12 cellular contexts compared by ENCODE assay signal in genomic region chr5:16179936-16180788, GRCh38. TPM values are rescaled to one million over a fixed set of nuclear protein-coding genes. Genes with fewer than 3 reads are reported as not detected.
DNase-seq lines count a peak whose midpoint lies in the region; ATAC-seq and TF ChIP-seq lines count a peak whose summit lies in the region.
"Had no signal": no experiment of that assay in that cellular context is flagged by ENCODE, and none has a peak within 500 bp of the region (broad histone marks: within the 10 kb centered on the region; RNA-seq: fewer than 3 reads in every experiment).

No MANE protein-coding gene starts in this region.

- H3K4me1 ChIP-seq in H9 (ENCODE audit: insufficient read depth, low read length) (no peaks in the 10 kb centered on the region), NT2/D1 (ENCODE audit: insufficient read depth, insufficient read length) (no peaks in the 10 kb centered on the region), iPS DF 6.9 (ENCODE audit: control insufficient read depth, insufficient read depth, low read length) (no peaks in the 10 kb centered on the region), prostate gland (replicated peaks) (no peaks in the 10 kb centered on the region)

- ATAC-seq in HG03108 (IDR thresholded peaks at IDR 0.05; ENCODE audit: unreplicated experiment) = no peak
- no peak for ATAC-seq in HG02870 (IDR thresholded peaks at IDR 0.05; ENCODE audit: unreplicated experiment)

- H3K79me2 ChIP-seq in H9 (ENCODE audit: insufficient read depth, low read length) = no peaks in the 10 kb centered on the region

- H3K79me1 ChIP-seq in H9 (ENCODE audit: insufficient read depth, low read depth, low read length, poor library complexity, severe bottlenecking) = no peaks in the 10 kb centered on the region

- no peak overlapping the region for H2AK5ac ChIP-seq in H9 (ENCODE audit: insufficient read length, low read length)

- no peak for TF ChIP-seq POLR2A in prostate gland (IDR thresholded peaks at IDR 0.05)

- H3T11ph ChIP-seq in H9 (ENCODE audit: low read length) = no peak overlapping the region

- no peak overlapping the region for H4K91ac ChIP-seq in H9 (ENCODE audit: insufficient read length, low read depth, low read length)

- peaks cover 65% of the 10 kb centered on the region for H3K27me3 Mint-ChIP-seq in H9 (ENCODE audit: low read depth)

- H3K4me2 ChIP-seq in H9 (ENCODE audit: insufficient read depth, insufficient read length, low read length) = peak overlapping the region; percentile 87

- H3K36me3 Mint-ChIP-seq in H9 (ENCODE audit: insufficient read depth in 1 of 3, low read depth in 3 of 3) = peaks cover 0 to 3% (median 0%) of the 10 kb centered on the region in 3 experiments; a peak in 1 of 7 replicates

- no peak overlapping the region for H3K14ac ChIP-seq in H9 (ENCODE audit: insufficient read depth, low read length)

- no peak overlapping the region for H2AFZ ChIP-seq in H9 (ENCODE audit: low read length)

- peaks cover 6 to 7% of the 10 kb centered on the region in 2 experiments; a peak in 3 of 4 replicates for H3K4me1 Mint-ChIP-seq in H9

- H3K23me2 ChIP-seq in H9 (ENCODE audit: insufficient read length, low read depth, low read length, poor library complexity, severe bottlenecking) = peaks cover 6% of the 10 kb centered on the region

- DNase-seq in H9 = peak; percentile 38
- DNase-seq in NT2/D1 (ENCODE audit: low read depth, low spot score) = no peak
- no peak for DNase-seq in iPS DF 6.9 (ENCODE audit: low read depth, low spot score)
- DNase-seq in prostate gland (ENCODE audit: low spot score) = no peak
- no peak for DNase-seq in T-helper 9 cell
- no peak for DNase-seq in NCI-H1092 treated with DMSO at 0.1 percent for 48 hours (lab: John Stamatoyannopoulos, UW)
- DNase-seq: activated CD4-positive, alpha-beta memory T cell treated with anti-CD3 and anti-CD28 coated beads for 36 hours; activated naive CD4-positive, alpha-beta T cell; NCI-H187 treated with DMSO at 0.1 percent for 48 hours had no signal

- peak overlapping the region; percentile 34 for H3K4me3 ChIP-seq in NT2/D1 (ENCODE audit: insufficient read length, low read depth)
- H3K4me3 ChIP-seq in iPS DF 6.9 (ENCODE audit: low read length) = peak overlapping the region; percentile 73
- H3K4me3 ChIP-seq in prostate gland = peak overlapping the region; percentile 19 to 34

- no peak overlapping the region for H3K23ac ChIP-seq in H9 (ENCODE audit: insufficient read length, low read depth, low read length)

- WGBS in H9 (ENCODE audit: extremely low coverage, insufficient read length, low lambda C conversion rate) = no CpG with 5 or more reads among the region's 63 CpGs
- WGBS in iPS DF 6.9 (ENCODE audit: insufficient coverage, insufficient read length) = no CpG with 5 or more reads among the region's 63 CpGs
- 1% methylated on average over 52 of the region's 63 CpGs for WGBS in prostate gland

- no peak overlapping the region for H3K56ac ChIP-seq in H9 (ENCODE audit: insufficient read length, low read depth, low read length)

- no peak overlapping the region for H2BK12ac ChIP-seq in H9 (ENCODE audit: insufficient read length, low read depth, low read length)

- no peak overlapping the region for H2BK120ac ChIP-seq in H9 (ENCODE audit: low read depth, low read length, poor library complexity, severe bottlenecking)

- no peaks in the 10 kb centered on the region for H4K20me1 ChIP-seq in H9 (ENCODE audit: control insufficient read depth, insufficient read depth, insufficient read length)

- H3K9ac ChIP-seq in H9 (ENCODE audit: extremely low read depth, insufficient read length, low read length) = no peak overlapping the region
- peak overlapping the region; percentile 64 for H3K9ac ChIP-seq in NT2/D1 (ENCODE audit: insufficient read length, low read depth)

- H3K9me3 Mint-ChIP-seq in H9 = no peaks in the 10 kb centered on the region; a peak in 2 of 5 replicates
- H3K9me3 Mint-ChIP-seq: activated CD4-positive, alpha-beta memory T cell treated with anti-CD3 and anti-CD28 coated beads for 36 hours had no signal

- peaks cover 19% of the 10 kb centered on the region; the same call in 1 of the 2 replicates for H3K27me3 ChIP-seq in H9 (ENCODE audit: insufficient read depth, low read length)
- H3K27me3 ChIP-seq in NT2/D1 (ENCODE audit: insufficient read depth, insufficient read length) = peaks cover 28% of the 10 kb centered on the region
- peaks cover 14% of the 10 kb centered on the region; the same call in 1 of the 2 replicates for H3K27me3 ChIP-seq in iPS DF 6.9 (ENCODE audit: control insufficient read depth, insufficient read depth, low read length)
- H3K27me3 ChIP-seq in prostate gland (replicated peaks; ENCODE audit: insufficient read depth) = peaks cover 4% of the 10 kb centered on the region

- intact Hi-C loops in prostate gland (cut with DNase I) = no loop called here

- H3K27ac ChIP-seq in H9 (ENCODE audit: insufficient read length, low read depth, low read length) = no peak overlapping the region
- H3K27ac ChIP-seq in iPS DF 6.9 (ENCODE audit: low read length) = no peak overlapping the region
- H3K27ac ChIP-seq in prostate gland = no peak overlapping the region

- no peak overlapping the region for H3K4ac ChIP-seq in H9 (ENCODE audit: low read depth, low read length)

- H3K36me3 ChIP-seq in NT2/D1 (ENCODE audit: insufficient read depth, insufficient read length, low read length) (no peaks in the 10 kb centered on the region), iPS DF 6.9 (ENCODE audit: control insufficient read depth, insufficient read depth, low read length) (no peaks in the 10 kb centered on the region), prostate gland (no peaks in the 10 kb centered on the region)

- no peak overlapping the region for H2BK20ac ChIP-seq in H9 (ENCODE audit: low read depth, low read length, poor library complexity, severe bottlenecking)

- H2BK5ac ChIP-seq in H9 (ENCODE audit: insufficient read length, low read length) = no peak overlapping the region

- H4K5ac ChIP-seq in H9 (ENCODE audit: insufficient read length, low read depth, low read length) = no peak overlapping the region

- H3K18ac ChIP-seq in H9 (ENCODE audit: insufficient read length, low read depth, low read length) = no peak overlapping the region

- no peak overlapping the region for H4K8ac ChIP-seq in H9 (replicated peaks; ENCODE audit: insufficient read length, low read depth, low read length)

- peak overlapping the region; percentile 68 to 85 for H3K4me3 Mint-ChIP-seq in H9
- H3K4me3 Mint-ChIP-seq: activated CD4-positive, alpha-beta memory T cell treated with anti-CD3 and anti-CD28 coated beads for 36 hours had no signal

- no peak for TF ChIP-seq CTCF in H9 (conservative IDR thresholded peaks at IDR 0.05)
- no peak for TF ChIP-seq CTCF in prostate gland (IDR thresholded peaks at IDR 0.05)

- H3K9me3 ChIP-seq in H9 (ENCODE audit: control insufficient read depth, low read depth, low read length) = no peaks in the 10 kb centered on the region
- H3K9me3 ChIP-seq in NT2/D1 (ENCODE audit: insufficient read depth, low read length) = no peaks in the 10 kb centered on the region
- no peaks in the 10 kb centered on the region for H3K9me3 ChIP-seq in iPS DF 6.9 (ENCODE audit: control insufficient read depth, insufficient read depth, low read length)
- H3K9me3 ChIP-seq in prostate gland = no peaks in the 10 kb centered on the region

- H2BK15ac ChIP-seq in H9 (ENCODE audit: low read depth, low read length) = no peak overlapping the region

- no peak overlapping the region for H3K27ac Mint-ChIP-seq in H9
- H3K27ac Mint-ChIP-seq: activated CD4-positive, alpha-beta memory T cell treated with anti-CD3 and anti-CD28 coated beads for 36 hours had no signal

RNA-seq across cellular contexts. Expression of gene MARCHF11, which starts 0.6 kb away (rescaled TPM):
- total RNA-seq in H9 (2021) (0.31 and 0.37 TPM in 2 replicates), prostate gland (1 to 10 TPM in 1 of 2 donors, not detected in 1; 8.9 TPM)
- total RNA-seq: activated CD4-positive, alpha-beta memory T cell treated with anti-CD3 and anti-CD28 coated beads for 36 hours; lower leg skin had no signal
